ENCODE assay signal across 23 cellular contexts in the genomic region with DNA sequence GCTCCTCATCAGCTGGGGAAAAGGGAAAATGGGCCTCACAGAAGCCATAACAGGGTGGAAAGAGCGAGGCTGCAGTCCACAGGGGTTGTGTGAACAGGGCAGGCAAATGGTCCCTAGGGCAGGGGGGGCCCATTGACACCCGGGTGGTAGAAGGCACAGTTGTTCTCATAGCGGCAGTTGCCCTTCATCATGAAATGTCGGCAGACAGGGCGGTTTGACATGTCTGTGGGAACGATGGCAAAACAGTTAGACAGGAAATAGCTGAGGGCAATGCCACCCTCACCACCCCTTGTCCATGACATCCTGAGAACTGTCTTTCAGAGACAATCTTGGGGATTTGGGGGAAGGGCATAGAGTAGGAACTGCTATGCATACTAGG. TPM values are rescaled to one million over a fixed set of nuclear protein-coding genes. Genes with fewer than 3 reads are reported as not detected.
A peak's percentile ranks its signal among the peaks of the same experiment; 100 is the strongest.
DNase-seq lines count a peak whose midpoint lies in the region; ATAC-seq lines count a peak whose summit lies in the region.
"Had no signal": no experiment of that assay in that cellular context is flagged by ENCODE, and none has a peak within 500 bp of the region (broad histone marks: within the 10 kb centered on the region; RNA-seq: fewer than 3 reads in every experiment).

No MANE protein-coding gene starts in this region.

- no peak for DNase-seq in stimulated activated naive CD8-positive, alpha-beta T cell treated with anti-CD3 and anti-CD28 coated beads, Interleukin-15, Interleukin-2, amounts not matched to agents 100 U/mL and 50 U/mL, for 24 hours
- DNase-seq in Jurkat, Clone E6-1 (ENCODE audit: low read depth, low spot score), result peak; percentile 93
- DNase-seq in immature natural killer cell (peak; percentile 45 to 73 (median 53)), AG08396 (ENCODE audit: low spot score) (no peak), NCI-H345 (lab: John Stamatoyannopoulos, UW) (no peak)
- DNase-seq: activated naive CD4-positive, alpha-beta T cell treated with anti-CD3 and anti-CD28 coated beads, Interleukin-2, amount 10 ng/mL, durations not matched to agents 7 days and 5 days; BE2C; cortex of kidney; DMS153; islet precursor cell; lower lobe of right lung; MG63; NCI-H1436; NCI-H774; SIG-M5; sigmoid colon; stimulated activated naive CD4-positive, alpha-beta T cell; transverse colon had no signal

- H3K36me3 Mint-ChIP-seq in stimulated activated naive CD8-positive, alpha-beta T cell treated with anti-CD3 and anti-CD28 coated beads, Interleukin-15, Interleukin-2, amounts not matched to agents 100 ng/mL and 50 ng/mL, for 24 hours (ENCODE audit: low read depth), result peaks cover 74% of the 10 kb centered on the region
- peaks cover 25 to 50% (median 27%) of the 10 kb centered on the region in 3 donors for H3K36me3 Mint-ChIP-seq in immature natural killer cell

- H3K27ac Mint-ChIP-seq in stimulated activated naive CD8-positive, alpha-beta T cell treated with anti-CD3 and anti-CD28 coated beads, Interleukin-15, Interleukin-2, amounts not matched to agents 100 ng/mL and 50 ng/mL, for 24 hours, result peak overlapping the region; percentile 26
- peak overlapping the region; percentile 60 to 95 (median 88) for H3K27ac Mint-ChIP-seq in immature natural killer cell

- no peak for ATAC-seq in stimulated activated naive CD8-positive, alpha-beta T cell treated with anti-CD3 and anti-CD28 coated beads, Interleukin-15, Interleukin-2, amounts not matched to agents 100 U/mL and 50 U/mL, for 24 hours
- no peak for ATAC-seq in GM21515 (IDR thresholded peaks at IDR 0.05; ENCODE audit: unreplicated experiment)
- ATAC-seq: GM12878 had no signal

- H3K4me3 ChIP-seq in Jurkat, Clone E6-1 (ENCODE audit: low read length), result peak overlapping the region; percentile 28
- H3K4me3 ChIP-seq: GM12878, HAP-1, hepatocyte, lower lobe of right lung, MG63, sigmoid colon, transverse colon had no signal

- no peaks in the 10 kb centered on the region for H3K9me3 Mint-ChIP-seq in stimulated activated naive CD8-positive, alpha-beta T cell treated with anti-CD3 and anti-CD28 coated beads, Interleukin-15, Interleukin-2, amounts not matched to agents 100 ng/mL and 50 ng/mL, for 24 hours
- H3K9me3 Mint-ChIP-seq in immature natural killer cell, result no peaks in the 10 kb centered on the region
- H3K9me3 Mint-ChIP-seq: activated naive CD4-positive, alpha-beta T cell treated with anti-CD3 and anti-CD28 coated beads, Interleukin-2, amount 10 ng/mL, durations not matched to agents 7 days and 5 days had no signal

- H3K4me3 Mint-ChIP-seq in stimulated activated naive CD8-positive, alpha-beta T cell treated with anti-CD3 and anti-CD28 coated beads, Interleukin-15, Interleukin-2, amounts not matched to agents 100 ng/mL and 50 ng/mL, for 24 hours, result no peak overlapping the region
- H3K4me3 Mint-ChIP-seq in immature natural killer cell, result peak overlapping the region; percentile 27 to 72 (median 47)
- H3K4me3 Mint-ChIP-seq: activated naive CD4-positive, alpha-beta T cell treated with anti-CD3 and anti-CD28 coated beads, Interleukin-2, amount 10 ng/mL, durations not matched to agents 7 days and 5 days had no signal

- H3K27me3 Mint-ChIP-seq in stimulated activated naive CD8-positive, alpha-beta T cell treated with anti-CD3 and anti-CD28 coated beads, Interleukin-15, Interleukin-2, amounts not matched to agents 100 ng/mL and 50 ng/mL, for 24 hours, result no peaks in the 10 kb centered on the region
- peaks cover 2 to 4% (median 2%) of the 10 kb centered on the region in 3 donors for H3K27me3 Mint-ChIP-seq in immature natural killer cell (ENCODE audit: low read depth in 3 of 3)
- H3K27me3 Mint-ChIP-seq: activated naive CD4-positive, alpha-beta T cell treated with anti-CD3 and anti-CD28 coated beads, Interleukin-2, amount 10 ng/mL, durations not matched to agents 7 days and 5 days had no signal

- H3K4me1 Mint-ChIP-seq in stimulated activated naive CD8-positive, alpha-beta T cell treated with anti-CD3 and anti-CD28 coated beads, Interleukin-15, Interleukin-2, amounts not matched to agents 100 ng/mL and 50 ng/mL, for 24 hours (ENCODE audit: low read depth), result peaks cover 33% of the 10 kb centered on the region
- H3K4me1 Mint-ChIP-seq in immature natural killer cell, result peaks cover 27 to 51% of the 10 kb centered on the region in 2 donors

RNA-seq across cellular contexts. Expression of a gene that starts 15.6 kb away (rescaled TPM):
- 29.9 TPM for polyA plus RNA-seq in Jurkat, Clone E6-1 (2012; ENCODE audit: insufficient read depth, insufficient read length)
- 10 to 100 TPM in 2 of 3 donors, 1 to 10 TPM in 1; 5.5 to 30.0 (median 12.9) TPM for polyA plus RNA-seq in immature natural killer cell

RNA-seq across cellular contexts. Expression of a gene that starts 16.2 kb away (rescaled TPM):
- polyA plus RNA-seq in Jurkat, Clone E6-1 (2012; ENCODE audit: insufficient read depth, insufficient read length), result 101 TPM
- polyA plus RNA-seq in immature natural killer cell, result 100 to 1,000 TPM in 2 of 3 donors, 10 to 100 TPM in 1; 86.6 to 114 (median 102) TPM

RNA-seq across cellular contexts. Expression of a gene that starts 25.2 kb away (rescaled TPM):
- polyA plus RNA-seq in Jurkat, Clone E6-1 (2012; ENCODE audit: insufficient read depth, insufficient read length), result 46.1 TPM
- 1 to 10 TPM in 1 of 3 donors, under 1 TPM in 1, not detected in 1; 0.43 to 3.1 TPM for polyA plus RNA-seq in immature natural killer cell

RNA-seq across cellular contexts. Expression of a gene that starts 30.2 kb away (rescaled TPM):
- polyA plus RNA-seq in Jurkat, Clone E6-1 (2012; ENCODE audit: insufficient read depth, insufficient read length), result 71.5 TPM
- polyA plus RNA-seq in immature natural killer cell, result 10 to 100 TPM in 2 of 3 donors, 1 to 10 TPM in 1; 4.3 to 50.1 (median 15.2) TPM

RNA-seq across cellular contexts. Expression of a gene that starts 44.3 kb away (rescaled TPM):
- 32.5 TPM for polyA plus RNA-seq in Jurkat, Clone E6-1 (2012; ENCODE audit: insufficient read depth, insufficient read length)
- 1 to 10 TPM; 1.0 to 9.0 (median 3.6) TPM for polyA plus RNA-seq in immature natural killer cell

Comparison
In these comparisons a context has a peak if more than half of its experiments do, and no peak if none do; other contexts are left out.
1. DNase-seq: peak in Jurkat, Clone E6-1 (single experiment) and immature natural killer cell (3 of 3); none in stimulated activated naive CD8-positive, alpha-beta T cell treated with anti-CD3 and anti-CD28 coated beads, Interleukin-15, Interleukin-2, amounts not matched to agents 100 U/mL and 50 U/mL, for 24 hours (single experiment), AG08396 (single experiment) and NCI-H345 (single experiment).